ENCODE assay signal across 1 cellular context in the genomic region with DNA sequence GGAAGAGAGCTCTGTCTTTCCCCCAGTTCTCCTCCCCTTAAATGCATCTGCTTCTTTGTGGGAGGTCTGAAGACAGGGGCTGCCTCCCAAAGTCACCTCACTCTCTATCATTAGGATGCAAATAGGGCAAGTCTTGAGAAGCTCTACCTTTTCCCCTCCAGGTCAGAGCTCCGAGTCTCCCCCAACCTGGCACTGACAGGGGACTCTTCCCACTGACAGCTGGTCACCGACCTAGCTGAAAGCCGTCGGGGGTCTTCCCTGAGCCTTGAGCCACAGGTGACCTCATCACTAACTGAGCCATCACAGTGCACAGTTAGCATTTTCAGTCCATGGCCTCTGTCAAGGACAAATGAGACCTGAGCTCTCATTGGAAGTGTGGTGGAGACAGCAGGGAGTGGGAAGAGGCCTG.
TF ChIP-seq lines count a peak whose summit lies in the region.

No MANE protein-coding gene starts in this region.

TF ChIP-seq in IMR-90, 13 proteins besides CTCF, POLR2A, EP300 and RAD21 (continued from another document):
- TF ChIP-seq CHD1 (IDR thresholded peaks at IDR 0.05; ENCODE audit: low read depth, low read length): no peak
- no peak for TF ChIP-seq MXI1 (IDR thresholded peaks at IDR 0.05; ENCODE audit: borderline replicate concordance, low read depth, low read length)
- no peak for TF ChIP-seq FOS (IDR thresholded peaks at IDR 0.05; ENCODE audit: low read depth, low read length)
- TF ChIP-seq SMC3 (IDR thresholded peaks at IDR 0.05; ENCODE audit: low read depth, low read length): no peak
- TF ChIP-seq, protein P1, sequence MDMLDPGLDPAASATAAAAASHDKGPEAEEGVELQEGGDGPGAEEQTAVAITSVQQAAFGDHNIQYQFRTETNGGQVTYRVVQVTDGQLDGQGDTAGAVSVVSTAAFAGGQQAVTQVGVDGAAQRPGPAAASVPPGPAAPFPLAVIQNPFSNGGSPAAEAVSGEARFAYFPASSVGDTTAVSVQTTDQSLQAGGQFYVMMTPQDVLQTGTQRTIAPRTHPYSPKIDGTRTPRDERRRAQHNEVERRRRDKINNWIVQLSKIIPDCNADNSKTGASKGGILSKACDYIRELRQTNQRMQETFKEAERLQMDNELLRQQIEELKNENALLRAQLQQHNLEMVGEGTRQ (IDR thresholded peaks at IDR 0.05; ENCODE audit: low read depth, low read length): no peak
- TF ChIP-seq NFE2L2 (IDR thresholded peaks at IDR 0.05; ENCODE audit: low read depth, low read length): no peak
- no peak for TF ChIP-seq RFX5 (IDR thresholded peaks at IDR 0.05; ENCODE audit: low read depth, low read length)
- TF ChIP-seq, protein P2, sequence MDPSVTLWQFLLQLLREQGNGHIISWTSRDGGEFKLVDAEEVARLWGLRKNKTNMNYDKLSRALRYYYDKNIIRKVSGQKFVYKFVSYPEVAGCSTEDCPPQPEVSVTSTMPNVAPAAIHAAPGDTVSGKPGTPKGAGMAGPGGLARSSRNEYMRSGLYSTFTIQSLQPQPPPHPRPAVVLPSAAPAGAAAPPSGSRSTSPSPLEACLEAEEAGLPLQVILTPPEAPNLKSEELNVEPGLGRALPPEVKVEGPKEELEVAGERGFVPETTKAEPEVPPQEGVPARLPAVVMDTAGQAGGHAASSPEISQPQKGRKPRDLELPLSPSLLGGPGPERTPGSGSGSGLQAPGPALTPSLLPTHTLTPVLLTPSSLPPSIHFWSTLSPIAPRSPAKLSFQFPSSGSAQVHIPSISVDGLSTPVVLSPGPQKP (IDR thresholded peaks at IDR 0.05; ENCODE audit: borderline replicate concordance, low read depth, low read length): no peak
- TF ChIP-seq RCOR1 (IDR thresholded peaks at IDR 0.05; ENCODE audit: insufficient replicate concordance, low read length): no peak
- TF ChIP-seq BHLHE40 (IDR thresholded peaks at IDR 0.05; ENCODE audit: low read depth, low read length): no peak
